ENCODE assay signal across 14 cellular contexts in the genomic region with DNA sequence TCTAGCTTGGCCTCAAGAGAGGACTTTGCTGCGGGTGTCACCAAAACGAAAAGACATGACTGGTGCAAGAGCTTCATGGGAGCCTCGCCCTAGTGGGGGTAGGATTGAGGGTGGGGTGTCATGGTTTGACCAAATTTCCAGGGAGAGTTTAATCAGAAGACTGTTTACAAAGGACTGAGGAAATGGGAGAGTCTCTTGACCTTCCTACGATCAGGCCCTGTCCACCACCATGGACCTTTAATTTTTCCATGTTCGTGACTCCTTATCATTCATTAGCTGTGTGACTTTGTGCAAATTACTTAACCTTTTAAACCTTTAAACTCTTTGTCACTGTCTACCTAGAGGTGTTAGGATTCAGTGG. TPM values are rescaled to one million over a fixed set of nuclear protein-coding genes. Genes with fewer than 3 reads are reported as not detected.
DNase-seq lines count a peak whose midpoint lies in the region; ATAC-seq and TF ChIP-seq lines count a peak whose summit lies in the region.
"Had no signal": no experiment of that assay in that cellular context is flagged by ENCODE, and none has a peak within 500 bp of the region (broad histone marks: within the 10 kb centered on the region; RNA-seq: fewer than 3 reads in every experiment).

No MANE protein-coding gene starts in this region.

- no peak overlapping the region for H3K4me3 ChIP-seq in DND-41 (ENCODE audit: low read depth in 1 of 2, low read length in 2 of 2)
- H3K4me3 ChIP-seq in osteoblast (ENCODE audit: insufficient read depth, low read length): no peak overlapping the region

- H4K20me1 ChIP-seq in DND-41 (ENCODE audit: insufficient read depth, low read length) (no peaks in the 10 kb centered on the region), osteoblast (ENCODE audit: insufficient read depth, low read length) (no peaks in the 10 kb centered on the region)

- no peak for ATAC-seq in activated naive CD4-positive, alpha-beta T cell treated with anti-CD3 and anti-CD28 coated beads, Interleukin-2, amount 50 U/mL, for 72 hours
- no peak for ATAC-seq in DND-41 (ENCODE audit: insufficient read depth, low read depth)
- ATAC-seq in activated T-helper 17 cell treated with anti-CD3 and anti-CD28 coated beads, Interleukin-2, amount 50 U/mL, for 72 hours (replicated peaks): no peak

- H3K36me3 Mint-ChIP-seq in activated naive CD4-positive, alpha-beta T cell treated with anti-CD3 and anti-CD28 coated beads, Interleukin-2, amount 50 U/mL, for 72 hours: no peaks in the 10 kb centered on the region
- no peaks in the 10 kb centered on the region for H3K36me3 Mint-ChIP-seq in activated T-helper 17 cell treated with anti-CD3 and anti-CD28 coated beads, Interleukin-2, amount 50 U/mL, for 72 hours (ENCODE audit: low read depth)
- H3K36me3 Mint-ChIP-seq: memory B cell, naive B cell, T-cell had no signal

- no peak overlapping the region; the same call in 1 of the 2 replicates for H3K4me2 ChIP-seq in DND-41 (ENCODE audit: insufficient read depth, low read length)
- H3K4me2 ChIP-seq in osteoblast (ENCODE audit: insufficient read depth, low read length): peak overlapping the region; percentile 40

- H3K9ac ChIP-seq in DND-41 (ENCODE audit: low read depth, low read length): no peak overlapping the region

- no peak overlapping the region for H3K27ac ChIP-seq in DND-41 (ENCODE audit: low read length)
- peak overlapping the region; percentile 71 for H3K27ac ChIP-seq in osteoblast (ENCODE audit: low read depth, low read length)

- H3K36me3 ChIP-seq in DND-41 (ENCODE audit: insufficient read depth, low read length) (no peaks in the 10 kb centered on the region), osteoblast (ENCODE audit: insufficient read depth, low read length) (no peaks in the 10 kb centered on the region)

- no peaks in the 10 kb centered on the region for H3K9me3 ChIP-seq in DND-41 (ENCODE audit: insufficient read depth, low read length, severe bottlenecking)
- no peaks in the 10 kb centered on the region for H3K9me3 ChIP-seq in osteoblast (ENCODE audit: low read depth, low read length)

- no peaks in the 10 kb centered on the region for H3K27me3 Mint-ChIP-seq in activated T-helper 17 cell treated with anti-CD3 and anti-CD28 coated beads, Interleukin-2, amount 50 U/mL, for 72 hours

- no peak for TF ChIP-seq CTCF in DND-41 (IDR thresholded peaks at IDR 0.05; ENCODE audit: borderline replicate concordance, extremely low read depth, low read length, poor library complexity, severe bottlenecking)
- TF ChIP-seq CTCF in osteoblast (IDR thresholded peaks at IDR 0.05; ENCODE audit: extremely low read depth, low read depth, low read length): no peak

- H3K4me3 Mint-ChIP-seq in activated T-helper 17 cell treated with anti-CD3 and anti-CD28 coated beads, Interleukin-2, amount 50 U/mL, for 72 hours: peak overlapping the region; percentile 17
- H3K4me3 Mint-ChIP-seq: memory B cell, T-cell had no signal

- DNase-seq in activated naive CD4-positive, alpha-beta T cell treated with anti-CD3 and anti-CD28 coated beads, Interleukin-2, amount 50 U/mL, for 72 hours (ENCODE audit: low spot score in 2 of 2): no peak
- DNase-seq in activated naive CD4-positive, alpha-beta T cell treated with anti-CD3 and anti-CD28 coated beads, Interleukin-2, amount 50 U/mL, for 16 hours: no peak
- DNase-seq in DND-41 (no peak), osteoblast (ENCODE audit: insufficient read length, low spot score, missing footprints) (no peak), NCI-H524 (lab: John Stamatoyannopoulos, UW) (no peak), MV-4-11 (lab: John Stamatoyannopoulos, UW) (no peak)
- no peak for DNase-seq in activated CD4-positive, CD25-positive, alpha-beta regulatory T cell (lab: John Stamatoyannopoulos, UW)

- H3K27me3 ChIP-seq in DND-41 (ENCODE audit: insufficient read depth, low read length, poor library complexity) (peaks cover 10% of the 10 kb centered on the region), osteoblast (ENCODE audit: insufficient read depth, low read length) (no peaks in the 10 kb centered on the region)

- no peaks in the 10 kb centered on the region for H3K9me3 Mint-ChIP-seq in activated naive CD4-positive, alpha-beta T cell treated with anti-CD3 and anti-CD28 coated beads, Interleukin-2, amount 50 U/mL, for 72 hours
- no peaks in the 10 kb centered on the region for H3K9me3 Mint-ChIP-seq in activated T-helper 17 cell treated with anti-CD3 and anti-CD28 coated beads, Interleukin-2, amount 50 U/mL, for 72 hours
- H3K9me3 Mint-ChIP-seq: activated naive CD4-positive, alpha-beta T cell treated with anti-CD3 and anti-CD28 coated beads for 36 hours; CD4-positive, alpha-beta memory T cell; memory B cell; naive B cell; T-cell had no signal

- peaks cover 8% of the 10 kb centered on the region for H3K4me1 Mint-ChIP-seq in activated T-helper 17 cell treated with anti-CD3 and anti-CD28 coated beads, Interleukin-2, amount 50 U/mL, for 72 hours

- H2AFZ ChIP-seq in DND-41 (ENCODE audit: low read depth, low read length) (peak overlapping the region; percentile 62), osteoblast (ENCODE audit: low read length) (peak overlapping the region; percentile 1)

- H3K79me2 ChIP-seq in DND-41 (ENCODE audit: insufficient read depth, low read length): no peaks in the 10 kb centered on the region
- H3K79me2 ChIP-seq in osteoblast (ENCODE audit: insufficient read depth, low read length): no peaks in the 10 kb centered on the region

- peaks cover 4% of the 10 kb centered on the region; the same call in 1 of the 2 replicates for H3K4me1 ChIP-seq in DND-41 (ENCODE audit: insufficient read depth, low read length)
- peaks cover 35% of the 10 kb centered on the region for H3K4me1 ChIP-seq in osteoblast (ENCODE audit: insufficient read depth, low read length)

- peak overlapping the region; percentile 15 to 44 for H3K27ac Mint-ChIP-seq in activated naive CD4-positive, alpha-beta T cell treated with anti-CD3 and anti-CD28 coated beads, Interleukin-2, amount 50 U/mL, for 72 hours
- no peak overlapping the region for H3K27ac Mint-ChIP-seq in activated T-helper 17 cell treated with anti-CD3 and anti-CD28 coated beads, Interleukin-2, amount 50 U/mL, for 72 hours
- H3K27ac Mint-ChIP-seq: memory B cell, T-cell had no signal

RNA-seq across cellular contexts. Expression of gene AKR1E2, which starts 23.0 kb away (rescaled TPM):
- total RNA-seq in activated naive CD4-positive, alpha-beta T cell treated with anti-CD3 and anti-CD28 coated beads, Interleukin-2, amount 50 U/mL, for 72 hours: 1 to 10 TPM; 3.1 to 7.5 TPM
- total RNA-seq in activated T-helper 17 cell treated with anti-CD3 and anti-CD28 coated beads, Interleukin-2, amount 50 U/mL, for 72 hours: 1 to 10 TPM; 1.9 to 3.7 TPM
- total RNA-seq in osteoblast: 15.6 and 17.7 TPM in 2 replicates
- total RNA-seq: NCI-H460 had no signal
